In genomic region chr7:44575054-44575453, GRCh38 we compare ENCODE assay signal across 11 cellular contexts. TPM values are rescaled to one million over a fixed set of nuclear protein-coding genes. Genes with fewer than 3 reads are reported as not detected.
DNase-seq lines count a peak whose midpoint lies in the region; ATAC-seq and TF ChIP-seq lines count a peak whose summit lies in the region.
"Had no signal": no experiment of that assay in that cellular context is flagged by ENCODE, and none has a peak within 500 bp of the region (broad histone marks: within the 10 kb centered on the region; RNA-seq: fewer than 3 reads in every experiment).

No MANE protein-coding gene starts in this region.

- DNase-seq in CD14-positive monocyte (ENCODE audit: low spot score) = no peak
- no peak for DNase-seq in activated naive CD8-positive, alpha-beta T cell treated with anti-CD3 and anti-CD28 coated beads for 36 hours
- no peak for DNase-seq in naive B cell
- no peak for DNase-seq in NCI-H82 (lab: John Stamatoyannopoulos, UW)
- no peak for DNase-seq in SW480 (ENCODE audit: low spot score)

- no peak overlapping the region for H3K4me3 Mint-ChIP-seq in CD14-positive monocyte
- H3K4me3 Mint-ChIP-seq in activated naive CD8-positive, alpha-beta T cell treated with anti-CD3 and anti-CD28 coated beads for 36 hours = peak overlapping the region; percentile 89
- peak overlapping the region in 7 of 8 donors; percentile 93 to 98 (median 97) for H3K4me3 Mint-ChIP-seq in naive B cell

- peaks cover 70% of the 10 kb centered on the region for H3K36me3 ChIP-seq in HUES48 (ENCODE audit: control insufficient read depth, insufficient read depth, low read length)

- no peaks in the 10 kb centered on the region for H3K27me3 ChIP-seq in HUES48 (ENCODE audit: control insufficient read depth, insufficient read depth, low read length)

- H3K9ac ChIP-seq in HUES48 (ENCODE audit: low read depth, low read length) = no peak overlapping the region

- intact Hi-C loops in CD14-positive monocyte (cut with micrococcal nuclease) = loop anchor here (10.0 kb wide), 2 partner anchors 540 to 740 kb away; partner anchors contain the start of gene TBRG4 (in 1 of the 2)

- no peak overlapping the region for H3K27ac ChIP-seq in HUES48 (ENCODE audit: low read depth, low read length)

- ATAC-seq in naive B cell (ENCODE audit: low read depth in 2 of 2) (no peak), HG03442 (IDR thresholded peaks at IDR 0.05; ENCODE audit: unreplicated experiment) (no peak), HG03045 (IDR thresholded peaks at IDR 0.05; ENCODE audit: unreplicated experiment) (no peak)
- ATAC-seq: activated CD4-positive, CD25-positive, alpha-beta regulatory T cell treated with anti-CD3 and anti-CD28 coated beads, Interleukin-2, amount 50 U/mL, for 24 hours had no signal

- peaks cover 56 to 70% of the 10 kb centered on the region in 2 donors for H3K36me3 Mint-ChIP-seq in CD14-positive monocyte
- H3K36me3 Mint-ChIP-seq in activated naive CD8-positive, alpha-beta T cell treated with anti-CD3 and anti-CD28 coated beads for 36 hours = peaks cover 53% of the 10 kb centered on the region
- peaks cover 10 to 12% of the 10 kb centered on the region in 2 donors for H3K36me3 Mint-ChIP-seq in naive B cell

- peaks cover 28% of the 10 kb centered on the region for H3K4me1 Mint-ChIP-seq in CD14-positive monocyte
- peaks cover 39% of the 10 kb centered on the region for H3K4me1 Mint-ChIP-seq in activated naive CD8-positive, alpha-beta T cell treated with anti-CD3 and anti-CD28 coated beads for 36 hours
- H3K4me1 Mint-ChIP-seq in naive B cell = peaks cover 35 to 56% (median 46%) of the 10 kb centered on the region in 3 donors

- H3K27ac Mint-ChIP-seq in CD14-positive monocyte = peak overlapping the region in 6 of 7 donors; percentile 23 to 99 (median 62)
- peak overlapping the region; percentile 96 for H3K27ac Mint-ChIP-seq in activated naive CD8-positive, alpha-beta T cell treated with anti-CD3 and anti-CD28 coated beads for 36 hours
- H3K27ac Mint-ChIP-seq in naive B cell = peak overlapping the region in 4 of 6 donors; percentile 28 to 98 (median 71)

- H3K4me3 ChIP-seq in HUES48 (ENCODE audit: low read depth, low read length) = peak overlapping the region; percentile 89

- H3K9me3 Mint-ChIP-seq in CD14-positive monocyte (no peaks in the 10 kb centered on the region), naive B cell (no peaks in the 10 kb centered on the region)
- no peaks in the 10 kb centered on the region for H3K9me3 Mint-ChIP-seq in activated naive CD8-positive, alpha-beta T cell treated with anti-CD3 and anti-CD28 coated beads for 36 hours

- H3K27me3 Mint-ChIP-seq in CD14-positive monocyte (ENCODE audit: low read depth in 3 of 3) (no peaks in the 10 kb centered on the region), naive B cell (no peaks in the 10 kb centered on the region)
- H3K27me3 Mint-ChIP-seq in activated naive CD8-positive, alpha-beta T cell treated with anti-CD3 and anti-CD28 coated beads for 36 hours = no peaks in the 10 kb centered on the region

- H3K9me3 ChIP-seq in HUES48 (ENCODE audit: control insufficient read depth, insufficient read depth, low read length) = no peaks in the 10 kb centered on the region

- TF ChIP-seq CTCF in CD14-positive monocyte (IDR thresholded peaks at IDR 0.05) = no peak

- H3K4me1 ChIP-seq in HUES48 (ENCODE audit: control insufficient read depth, insufficient read depth, low read length) = peaks cover 15% of the 10 kb centered on the region

RNA-seq across cellular contexts. Expression of gene DDX56, which starts 1.3 kb away (rescaled TPM):
- 10 to 100 TPM; 32.2 to 33.9 TPM for polyA plus RNA-seq in CD14-positive monocyte
- total RNA-seq in activated naive CD8-positive, alpha-beta T cell treated with anti-CD3 and anti-CD28 coated beads for 36 hours = 100 to 1,000 TPM; 142 to 154 TPM
- 10 to 100 TPM; 26.9 to 50.8 (median 34.4) TPM for polyA plus RNA-seq in naive B cell (ENCODE audit: low read depth in 6 of 6)

RNA-seq across cellular contexts. Expression of gene TMED4, which starts 7.0 kb away (rescaled TPM):
- polyA plus RNA-seq in CD14-positive monocyte (10 to 100 TPM; 45.7 to 49.0 TPM), naive B cell (ENCODE audit: low read depth in 6 of 6) (10 to 100 TPM; 54.8 to 82.0 (median 67.3) TPM)
- total RNA-seq in activated naive CD8-positive, alpha-beta T cell treated with anti-CD3 and anti-CD28 coated beads for 36 hours = 10 to 100 TPM; 70.3 to 70.8 TPM

RNA-seq across cellular contexts. Expression of gene OGDH, which starts 31.4 kb away (rescaled TPM):
- polyA plus RNA-seq in CD14-positive monocyte (10 to 100 TPM; 41.0 to 49.9 TPM), naive B cell (ENCODE audit: low read depth in 6 of 6) (10 to 100 TPM in 5 of 6 donors, 1 to 10 TPM in 1; 9.5 to 21.6 (median 20.1) TPM)
- total RNA-seq in activated naive CD8-positive, alpha-beta T cell treated with anti-CD3 and anti-CD28 coated beads for 36 hours = 10 to 100 TPM; 75.8 to 77.9 TPM

RNA-seq across cellular contexts. Expression of gene NPC1L1, which starts 33.9 kb away (rescaled TPM):
- polyA plus RNA-seq in CD14-positive monocyte (not detected), naive B cell (ENCODE audit: low read depth in 6 of 6) (not detected)
- total RNA-seq in activated naive CD8-positive, alpha-beta T cell treated with anti-CD3 and anti-CD28 coated beads for 36 hours = not detected
- total RNA-seq: Daoy, urinary bladder had no signal

Comparison
In these comparisons a context has a peak if more than half of its experiments do, and no peak if none do; other contexts are left out.
1. H3K4me3 Mint-ChIP-seq: peak in activated naive CD8-positive, alpha-beta T cell treated with anti-CD3 and anti-CD28 coated beads for 36 hours (single experiment) and naive B cell (7 of 8); none in CD14-positive monocyte (0 of 2).
2. Peak in every context shown above with its lines, with median percentiles within 50 percentile points of each other: H3K27ac Mint-ChIP-seq.